ENCODE assay signal across 30 cellular contexts in genomic region chr17:82348866-82349265, GRCh38. TPM values are rescaled to one million over a fixed set of nuclear protein-coding genes. Genes with fewer than 3 reads are reported as not detected.
DNase-seq lines count a peak whose midpoint lies in the region; FAIRE-seq and TF ChIP-seq lines count a peak whose summit lies in the region.
"Had no signal": no experiment of that assay in that cellular context is flagged by ENCODE, and none has a peak within 500 bp of the region (broad histone marks: within the 10 kb centered on the region; RNA-seq: fewer than 3 reads in every experiment).

No MANE protein-coding gene starts in this region.

- no peak for FAIRE-seq in frontal cortex (lab: Jason Lieb, UNC)

- H3K27me3 Mint-ChIP-seq in progenitor cell of endocrine pancreas = no peaks in the 10 kb centered on the region

- TF ChIP-seq CTCF in HFF-Myc (IDR thresholded peaks at IDR 0.05; ENCODE audit: low read depth, low read length, missing control alignments) = no peak
- no peak for TF ChIP-seq CTCF in progenitor cell of endocrine pancreas (IDR thresholded peaks at IDR 0.05; ENCODE audit: unreplicated experiment)

- peak overlapping the region; percentile 3 for H3K27ac Mint-ChIP-seq in progenitor cell of endocrine pancreas
- H3K27ac Mint-ChIP-seq: activated naive CD8-positive, alpha-beta T cell treated with anti-CD3 and anti-CD28 coated beads, Interleukin-2, amount 50 U/mL, for 24 hours; activated T-cell treated with anti-CD3 and anti-CD28 coated beads, Interleukin-2, amount 50 U/mL, for 24 hours; T-helper 2 cell treated with Interferon-gamma antibody and Interleukin-4, amounts not matched to agents 5 μg/mL and 100 μg/mL, for 36 hours had no signal

- no peaks in the 10 kb centered on the region for H3K36me3 Mint-ChIP-seq in progenitor cell of endocrine pancreas (ENCODE audit: insufficient read depth)
- H3K36me3 Mint-ChIP-seq: CD4-positive, CD25-positive, alpha-beta regulatory T cell had no signal

- DNase-seq in HFF-Myc (ENCODE audit: extremely low read depth, low read depth) (no peak), fibroblast of peridontal ligament (ENCODE audit: extremely low read depth) (peak; percentile 41), progenitor cell of endocrine pancreas (ENCODE audit: low spot score, unreplicated experiment) (no peak), NCI-H1105 (lab: John Stamatoyannopoulos, UW) (no peak), frontal cortex (ENCODE audit: low spot score in 2 of 2) (no peak)
- no peak for DNase-seq in activated CD4-positive, alpha-beta T cell treated with anti-CD3 and anti-CD28 coated beads for 1 hour
- DNase-seq: activated CD4-positive, alpha-beta T cell treated with anti-CD3 and anti-CD28 coated beads for 4 hours; activated gamma-delta T cell; activated naive CD8-positive, alpha-beta T cell treated with anti-CD3 and anti-CD28 coated beads, Interleukin-2, amount 50 U/mL, for 24 hours; activated T-cell treated with anti-CD3 and anti-CD28 coated beads, Interleukin-2, amount 50 U/mL, for 24 hours; CD4-positive, CD25-positive, alpha-beta regulatory T cell; dermis blood vessel endothelial cell; DND-41; NCI-H1092 treated with DMSO at 0.1 percent for 48 hours; NCI-H1930; NCI-H524; NK-92 treated with Interleukin-12 subunit alpha and Interleukin-12 subunit beta, amount 100 ng/mL, for 24 hours; PC-3; retina; upper lobe of right lung had no signal

- H3K4me1 Mint-ChIP-seq in progenitor cell of endocrine pancreas (ENCODE audit: low read depth) = peaks cover 24% of the 10 kb centered on the region
- H3K4me1 Mint-ChIP-seq: central memory CD8-positive, alpha-beta T cell had no signal

- no peak overlapping the region for H3K4me3 Mint-ChIP-seq in progenitor cell of endocrine pancreas (ENCODE audit: low read depth)
- H3K4me3 Mint-ChIP-seq: activated naive CD8-positive, alpha-beta T cell treated with anti-CD3 and anti-CD28 coated beads, Interleukin-2, amount 50 U/mL, for 24 hours; activated T-cell treated with anti-CD3 and anti-CD28 coated beads, Interleukin-2, amount 50 U/mL, for 24 hours; CD4-positive, CD25-positive, alpha-beta regulatory T cell; central memory CD8-positive, alpha-beta T cell; T-helper 2 cell treated with Interferon-gamma antibody and Interleukin-4, amounts not matched to agents 5 μg/mL and 100 μg/mL, for 36 hours had no signal

- no peaks in the 10 kb centered on the region for H3K9me3 Mint-ChIP-seq in progenitor cell of endocrine pancreas (ENCODE audit: low read depth)
- H3K9me3 Mint-ChIP-seq: activated naive CD8-positive, alpha-beta T cell treated with anti-CD3 and anti-CD28 coated beads, Interleukin-2, amount 50 U/mL, for 24 hours; activated T-cell treated with anti-CD3 and anti-CD28 coated beads, Interleukin-2, amount 50 U/mL, for 24 hours; CD4-positive, CD25-positive, alpha-beta regulatory T cell; central memory CD8-positive, alpha-beta T cell; T-helper 2 cell treated with Interferon-gamma antibody and Interleukin-4, amounts not matched to agents 5 μg/mL and 100 μg/mL, for 36 hours had no signal

- H3K4me3 ChIP-seq in HFF-Myc (replicated peaks; ENCODE audit: low read depth, low read length) = peak overlapping the region; percentile 30; the same call in 1 of the 2 replicates
- H3K4me3 ChIP-seq: esophagus muscularis mucosa, upper lobe of right lung had no signal

RNA-seq across cellular contexts. Expression of gene TEX19, which starts 10.2 kb away (rescaled TPM):
- total RNA-seq in progenitor cell of endocrine pancreas (0.24 TPM in 1 of 2 replicates, not detected in the other), frontal cortex (not detected)
- total RNA-seq: activated CD8-positive, alpha-beta memory T cell treated with anti-CD3 and anti-CD28 coated beads for 36 hours; CD4-positive, CD25-positive, alpha-beta regulatory T cell; dermis blood vessel endothelial cell; esophagus muscularis mucosa; left lobe of liver; mesenteric fat pad; osteocyte; Right ventricle myocardium inferior; upper lobe of right lung had no signal

RNA-seq across cellular contexts. Expression of gene SECTM1, which starts 15.3 kb away (rescaled TPM):
- total RNA-seq in progenitor cell of endocrine pancreas = not detected in 2 replicates
- 4.9 TPM for total RNA-seq in frontal cortex

RNA-seq across cellular contexts. Expression of gene UTS2R, which starts 22.7 kb away (rescaled TPM):
- total RNA-seq in progenitor cell of endocrine pancreas = 0.22 TPM in 2 replicates
- total RNA-seq in frontal cortex = not detected
- total RNA-seq: activated CD8-positive, alpha-beta memory T cell treated with anti-CD3 and anti-CD28 coated beads for 36 hours; CD4-positive, CD25-positive, alpha-beta regulatory T cell; dermis blood vessel endothelial cell; esophagus muscularis mucosa; H7; left lobe of liver; M059J; mesenteric fat pad; osteocyte; PC-3; upper lobe of right lung had no signal

RNA-seq across cellular contexts. Expression of gene CD7, which starts 31.5 kb away (rescaled TPM):
- total RNA-seq in progenitor cell of endocrine pancreas (0.31 and 0.46 TPM in 2 replicates), frontal cortex (not detected)
- total RNA-seq: dermis blood vessel endothelial cell, M059J had no signal
